21 cellular contexts compared by ENCODE assay signal in the genomic region with DNA sequence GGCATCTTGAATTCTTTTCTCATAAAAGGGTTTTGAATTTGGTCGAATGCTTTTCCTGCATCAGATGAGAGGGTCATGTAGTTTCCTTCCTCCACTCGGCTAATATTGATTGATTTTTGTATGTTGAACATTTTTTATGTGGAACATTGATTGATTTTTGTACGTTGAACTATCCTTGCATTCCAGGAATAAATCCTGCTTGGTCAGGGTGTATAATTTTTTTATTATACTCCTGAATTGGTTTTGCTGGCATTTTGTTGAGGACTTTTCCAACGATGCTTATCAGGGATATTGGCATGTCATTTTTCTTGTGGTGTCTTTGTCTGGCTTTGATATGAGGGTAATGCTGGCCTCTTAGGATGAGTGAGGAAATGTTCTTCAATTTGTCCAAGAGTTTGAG. TPM values are rescaled to one million over a fixed set of nuclear protein-coding genes. Genes with fewer than 3 reads are reported as not detected.
DNase-seq lines count a peak whose midpoint lies in the region; ATAC-seq, FAIRE-seq and TF ChIP-seq lines count a peak whose summit lies in the region.
"Had no signal": no experiment of that assay in that cellular context is flagged by ENCODE, and none has a peak within 500 bp of the region (broad histone marks: within the 10 kb centered on the region; RNA-seq: fewer than 3 reads in every experiment).

No MANE protein-coding gene starts in this region.

- CTCF ChIA-PET in HEK293 (lab: Yijun Ruan, JAX), result no interaction called here

- H3K4me3 ChIP-seq in HEK293 (ENCODE audit: low read depth, low read length) (no peak overlapping the region), bronchial epithelial cell (ENCODE audit: low read depth, low read length) (no peak overlapping the region), osteoblast (ENCODE audit: insufficient read depth, low read length) (no peak overlapping the region)

- peaks cover 2% of the 10 kb centered on the region for H3K79me2 ChIP-seq in osteoblast (ENCODE audit: insufficient read depth, low read length)

- no peaks in the 10 kb centered on the region for H3K4me1 ChIP-seq in HEK293 (ENCODE audit: control insufficient read depth, insufficient read depth, low read length)
- H3K4me1 ChIP-seq in osteoblast (ENCODE audit: insufficient read depth, low read length), result no peaks in the 10 kb centered on the region
- H3K4me1 ChIP-seq: Caco-2 had no signal

- H2AFZ ChIP-seq in osteoblast (ENCODE audit: low read length), result no peak overlapping the region

- H3K9me3 ChIP-seq in HEK293 (ENCODE audit: control insufficient read depth, insufficient read depth, low read depth, low read length) (no peaks in the 10 kb centered on the region), osteoblast (ENCODE audit: low read depth, low read length) (no peaks in the 10 kb centered on the region)
- H3K9me3 ChIP-seq: Caco-2 had no signal

- TF ChIP-seq CTCF in HEK293 (tag by site-specific recombination; IDR thresholded peaks at IDR 0.05), result no peak
- TF ChIP-seq CTCF in bronchial epithelial cell (IDR thresholded peaks at IDR 0.05; ENCODE audit: insufficient read depth, low read length, severe bottlenecking), result no peak
- TF ChIP-seq CTCF in osteoblast (IDR thresholded peaks at IDR 0.05; ENCODE audit: extremely low read depth, low read depth, low read length), result no peak

- no peak for ATAC-seq in GM21515 (IDR thresholded peaks at IDR 0.05; ENCODE audit: unreplicated experiment)
- no peak for ATAC-seq in HG03520 (IDR thresholded peaks at IDR 0.05; ENCODE audit: unreplicated experiment)
- ATAC-seq: HepG2 had no signal

- POLR2A ChIA-PET in HEK293 (lab: Yijun Ruan, JAX), result no interaction called here

- H3K27me3 ChIP-seq in bronchial epithelial cell (ENCODE audit: control insufficient read depth, insufficient read depth, low read length), result no peaks in the 10 kb centered on the region
- no peaks in the 10 kb centered on the region for H3K27me3 ChIP-seq in osteoblast (ENCODE audit: insufficient read depth, low read length)

- peak; percentile 60 for FAIRE-seq in G401.6 (lab: Jason Lieb, UNC)
- FAIRE-seq in bronchial epithelial cell (lab: Jason Lieb, UNC), result peak; percentile 91
- FAIRE-seq: A204.1, D721Med, GM18507, HepG2 had no signal

- no peak for DNase-seq in bronchial epithelial cell (ENCODE audit: low read depth)
- peak; percentile 49 for DNase-seq in osteoblast (ENCODE audit: insufficient read length, low spot score, missing footprints)
- no peak for DNase-seq in NCI-H82 (lab: John Stamatoyannopoulos, UW)
- DNase-seq: ACHN; AML-193; Caco-2; CD4-positive, alpha-beta T cell; DMS79 treated with DMSO at 0.1 percent for 48 hours; GOT3; H9; Kasumi-1; KG1 had no signal

- H3K36me3 ChIP-seq in HEK293 (ENCODE audit: control insufficient read depth in 2 of 2, insufficient read depth in 1 of 2, low read length in 2 of 2) (peaks cover 0 to 66% of the 10 kb centered on the region in 2 experiments; a peak in 2 of 3 replicates), bronchial epithelial cell (ENCODE audit: control insufficient read depth, insufficient read depth, low read length) (peaks cover 16% of the 10 kb centered on the region), osteoblast (ENCODE audit: insufficient read depth, low read length) (peaks cover 22% of the 10 kb centered on the region)

- no peak overlapping the region for H3K4me2 ChIP-seq in osteoblast (ENCODE audit: insufficient read depth, low read length)

- H4K20me1 ChIP-seq in osteoblast (ENCODE audit: insufficient read depth, low read length), result no peaks in the 10 kb centered on the region

- H3K27ac ChIP-seq in HEK293 (ENCODE audit: extremely low read depth, low read depth, low read length) (no peak overlapping the region), osteoblast (ENCODE audit: low read depth, low read length) (no peak overlapping the region)
- H3K27ac ChIP-seq: C4-2B had no signal

TF ChIP-seq in HEK293, 187 proteins besides CTCF, POLR2A, EP300 and RAD21:
- TF ChIP-seq SETDB1 (IDR thresholded peaks at IDR 0.05; ENCODE audit: insufficient read length, low read length) (peak; percentile 54), ZNF747 (tag by site-specific recombination; IDR thresholded peaks at IDR 0.05) (no peak)

RNA-seq across cellular contexts. Expression of gene TMEM240, which starts 8.5 kb away (rescaled TPM):
- total RNA-seq in bronchial epithelial cell (0.53 and 0.64 TPM in 2 replicates), osteoblast (1.8 and 2.7 TPM in 2 replicates)
- total RNA-seq: HepG2 had no signal

RNA-seq across cellular contexts. Expression of gene ATAD3A, which starts 20.0 kb away (rescaled TPM):
- total RNA-seq in bronchial epithelial cell (20.9 and 28.7 TPM in 2 replicates), osteoblast (18.6 and 19.9 TPM in 2 replicates)

RNA-seq across cellular contexts. Expression of gene SSU72, which starts 42.7 kb away (rescaled TPM):
- total RNA-seq in bronchial epithelial cell, result 54.0 and 56.1 TPM in 2 replicates
- 67.2 and 73.1 TPM in 2 replicates for total RNA-seq in osteoblast
